In genomic region chr5:78519198-78519941, GRCh38 we compare ENCODE assay signal across 15 cellular contexts.
DNase-seq lines count a peak whose midpoint lies in the region; ATAC-seq, FAIRE-seq and TF ChIP-seq lines count a peak whose summit lies in the region.
"Had no signal": no experiment of that assay in that cellular context is flagged by ENCODE, and none has a peak within 500 bp of the region (broad histone marks: within the 10 kb centered on the region; RNA-seq: fewer than 3 reads in every experiment).

No MANE protein-coding gene starts in this region.

- H3K9me3 ChIP-seq in SJSA1 (replicated peaks) (no peaks in the 10 kb centered on the region), spleen (no peaks in the 10 kb centered on the region)
- H3K9me3 ChIP-seq: uterus had no signal

- no peak for FAIRE-seq in GM12891 (lab: Jason Lieb, UNC)
- FAIRE-seq: GM12892 had no signal

- no peak overlapping the region for H3K27ac Mint-ChIP-seq in stimulated activated effector memory CD8-positive, alpha-beta T cell treated with anti-CD3 and anti-CD28 coated beads, Interleukin-12 subunit alpha, Interleukin-12 subunit beta, amount 100 ng/mL, for 72 hours
- no peak overlapping the region for H3K27ac Mint-ChIP-seq in CD14-positive monocyte

- H3K4me1 ChIP-seq in SJSA1 (replicated peaks) (peaks cover 19% of the 10 kb centered on the region), foreskin keratinocyte (peaks cover 15% of the 10 kb centered on the region), spleen (peaks cover 0 to 5% (median 0%) of the 10 kb centered on the region in 6 donors)
- H3K4me1 ChIP-seq: uterus had no signal

- TF ChIP-seq CTCF in foreskin keratinocyte (conservative IDR thresholded peaks at IDR 0.05): no peak
- no peak for TF ChIP-seq CTCF in spleen (IDR thresholded peaks at IDR 0.05 in 8 of 11, conservative IDR thresholded peaks at IDR 0.05 in 3 of 11)
- no peak for TF ChIP-seq CTCF in CD14-positive monocyte (IDR thresholded peaks at IDR 0.05)

- no peak overlapping the region for H3K4me3 Mint-ChIP-seq in stimulated activated effector memory CD8-positive, alpha-beta T cell treated with anti-CD3 and anti-CD28 coated beads, Interleukin-12 subunit alpha, Interleukin-12 subunit beta, amount 100 ng/mL, for 72 hours
- H3K4me3 Mint-ChIP-seq in CD14-positive monocyte: no peak overlapping the region
- H3K4me3 Mint-ChIP-seq: neural crest cell had no signal

- H3K9me3 Mint-ChIP-seq in stimulated activated effector memory CD8-positive, alpha-beta T cell treated with anti-CD3 and anti-CD28 coated beads, Interleukin-12 subunit alpha, Interleukin-12 subunit beta, amount 100 ng/mL, for 72 hours: no peaks in the 10 kb centered on the region
- no peaks in the 10 kb centered on the region for H3K9me3 Mint-ChIP-seq in CD14-positive monocyte
- H3K9me3 Mint-ChIP-seq: neural crest cell had no signal

- H3K4me3 ChIP-seq in SJSA1 (no peak overlapping the region), spleen (no peak overlapping the region)
- H3K4me3 ChIP-seq: uterus had no signal

- TF ChIP-seq POLR2A in GM12891 (IDR thresholded peaks at IDR 0.05; ENCODE audit: low read depth, low read length): no peak
- no peak for TF ChIP-seq POLR2A in spleen (IDR thresholded peaks at IDR 0.05)

- H3K27me3 Mint-ChIP-seq in CD14-positive monocyte (ENCODE audit: low read depth in 3 of 3): peaks cover 0 to 3% (median 2%) of the 10 kb centered on the region in 3 donors

- intact Hi-C loops in spleen (cut with DNase I; ENCODE audit: low total_unique reads): no loop called here
- intact Hi-C loops in CD14-positive monocyte (cut with micrococcal nuclease): no loop called here

- no peaks in the 10 kb centered on the region; the same call in 1 of the 2 replicates for H3K36me3 ChIP-seq in SJSA1
- no peaks in the 10 kb centered on the region for H3K36me3 ChIP-seq in spleen
- H3K36me3 ChIP-seq: uterus had no signal

- no peaks in the 10 kb centered on the region for H3K4me1 Mint-ChIP-seq in stimulated activated effector memory CD8-positive, alpha-beta T cell treated with anti-CD3 and anti-CD28 coated beads, Interleukin-12 subunit alpha, Interleukin-12 subunit beta, amount 100 ng/mL, for 72 hours
- peaks cover 3% of the 10 kb centered on the region for H3K4me1 Mint-ChIP-seq in CD14-positive monocyte

- DNase-seq in GM12891 (ENCODE audit: insufficient read length, low spot score): no peak
- DNase-seq in SJSA1 (ENCODE audit: low read depth in 1 of 2, low spot score in 2 of 2): no peak
- DNase-seq in foreskin keratinocyte: peak in 1 of 2 donors; percentile 32
- no peak for DNase-seq in stimulated activated effector memory CD8-positive, alpha-beta T cell treated with anti-CD3 and anti-CD28 coated beads, Interleukin-12 subunit alpha, Interleukin-12 subunit beta, amount 100 ng/mL, for 72 hours (ENCODE audit: low spot score in 2 of 2)
- no peak for DNase-seq in spleen
- DNase-seq in OCI-M2 (lab: John Stamatoyannopoulos, UW; ENCODE audit: unreplicated experiment): no peak
- DNase-seq in CD14-positive monocyte (ENCODE audit: low spot score): no peak
- DNase-seq: activated CD4-positive, alpha-beta T cell treated with anti-CD3 and anti-CD28 coated beads for 1 hour; Karpas-422; SHP77; stimulated activated CD4-positive, alpha-beta T cell treated with anti-CD3 and anti-CD28 coated beads, Interleukin-4, amount 100 ng/mL, for 24 hours had no signal

- 77 to 93% (median 89%) methylated on average over 9 of the region's 9 CpGs for WGBS in spleen, 5 donors

- H3K27ac ChIP-seq in SJSA1 (peak overlapping the region; percentile 59), foreskin keratinocyte (peak overlapping the region; percentile 45), spleen (peak overlapping the region in 2 of 8 donors; percentile 33 to 53)
- H3K27ac ChIP-seq: uterus had no signal

- ATAC-seq in foreskin keratinocyte: no peak
- ATAC-seq in stimulated activated effector memory CD8-positive, alpha-beta T cell treated with anti-CD3 and anti-CD28 coated beads, Interleukin-12 subunit alpha, Interleukin-12 subunit beta, amount 100 ng/mL, for 72 hours: peak; percentile 37
- no peak for ATAC-seq in HG02763 (IDR thresholded peaks at IDR 0.05; ENCODE audit: unreplicated experiment)

- H3K27me3 ChIP-seq in SJSA1 (replicated peaks) (no peaks in the 10 kb centered on the region), foreskin keratinocyte (no peaks in the 10 kb centered on the region), spleen (replicated peaks in 1 of 7) (peaks cover 0 to 11% (median 0%) of the 10 kb centered on the region in 7 donors)
- H3K27me3 ChIP-seq: uterus had no signal

- H3K36me3 Mint-ChIP-seq in stimulated activated effector memory CD8-positive, alpha-beta T cell treated with anti-CD3 and anti-CD28 coated beads, Interleukin-12 subunit alpha, Interleukin-12 subunit beta, amount 100 ng/mL, for 72 hours: no peaks in the 10 kb centered on the region
- peaks cover 13 to 27% of the 10 kb centered on the region in 2 donors for H3K36me3 Mint-ChIP-seq in CD14-positive monocyte

TF ChIP-seq in GM12891, 5 proteins besides CTCF, POLR2A, EP300 and RAD21:
- TF ChIP-seq POU2F2 (IDR thresholded peaks at IDR 0.05; ENCODE audit: low read depth, low read length) (no peak), SPI1 (IDR thresholded peaks at IDR 0.05; ENCODE audit: low read depth, low read length) (peak; percentile 42)
